8 cellular contexts compared by ENCODE assay signal in the genomic region with DNA sequence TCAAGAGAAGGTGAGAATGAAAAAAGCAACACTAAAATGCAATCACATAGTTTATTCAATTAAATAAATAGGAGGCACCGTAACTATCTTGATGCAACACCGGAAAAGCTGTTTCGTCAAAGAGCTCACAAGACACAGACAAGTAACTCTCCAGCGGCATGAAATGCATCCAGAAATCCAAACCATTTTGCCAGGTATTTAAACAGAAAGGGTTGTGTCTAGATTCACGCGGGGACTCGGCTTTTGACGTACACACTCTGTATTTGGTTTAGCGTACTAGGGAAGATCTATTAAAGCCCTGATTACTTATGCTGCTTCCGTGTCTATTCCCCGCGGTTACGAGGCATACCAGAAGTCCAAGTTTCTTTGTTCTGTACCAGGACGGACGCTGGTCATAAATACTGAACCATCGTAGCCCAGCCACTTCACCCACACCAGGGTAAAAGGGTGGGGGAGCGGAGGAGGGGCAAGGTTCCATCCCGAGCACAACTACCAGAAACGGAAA. TPM values are rescaled to one million over a fixed set of nuclear protein-coding genes. Genes with fewer than 3 reads are reported as not detected.
DNase-seq lines count a peak whose midpoint lies in the region; ATAC-seq and TF ChIP-seq lines count a peak whose summit lies in the region.

No MANE protein-coding gene starts in this region.

- ATAC-seq in HG03064 (IDR thresholded peaks at IDR 0.05; ENCODE audit: low read depth, unreplicated experiment) = peak; percentile 3
- no peak for ATAC-seq in activated CD4-positive, CD25-positive, alpha-beta regulatory T cell treated with anti-CD3 and anti-CD28 coated beads, Interleukin-2, amount 50 U/mL, for 24 hours

- H3K9me3 ChIP-seq in SJSA1 (replicated peaks) (no peaks in the 10 kb centered on the region), colonic mucosa (no peaks in the 10 kb centered on the region), thyroid gland (no peaks in the 10 kb centered on the region)

- H3K4me1 Mint-ChIP-seq in activated CD4-positive, alpha-beta T cell treated with anti-CD3 and anti-CD28 coated beads, Interleukin-2, amount 10 ng/mL, durations not matched to agents 24 days and 14 days = peaks cover 42% of the 10 kb centered on the region

- intact Hi-C loops in activated CD4-positive, alpha-beta T cell treated with anti-CD3 and anti-CD28 coated beads, Interleukin-2, amount 10 ng/mL, durations not matched to agents 24 days and 14 days (cut with micrococcal nuclease) = loop anchor here (1.0 kb wide), 1 partner anchor 31 kb away; the partner anchor contains the start of gene GTF2A2
- intact Hi-C loops in colonic mucosa (cut with DNase I) (no loop called here), lower leg skin (cut with DNase I; ENCODE audit: low total_unique reads) (no loop called here), thyroid gland (cut with DNase I) (no loop called here)

- TF ChIP-seq CTCF in colonic mucosa (IDR thresholded peaks at IDR 0.05) = no peak
- no peak for TF ChIP-seq CTCF in lower leg skin (IDR thresholded peaks at IDR 0.05)
- TF ChIP-seq CTCF in thyroid gland (IDR thresholded peaks at IDR 0.05) = no peak

- WGBS in lower leg skin, 2 donors = 0 to 1% methylated on average over 17 to 19 of the region's 19 CpGs
- 0 to 1% methylated on average over 19 of the region's 19 CpGs for WGBS in thyroid gland, 2 donors

- H3K4me1 ChIP-seq in SJSA1 (replicated peaks) (peaks cover 18% of the 10 kb centered on the region), colonic mucosa (peaks cover 8% of the 10 kb centered on the region), thyroid gland (peaks cover 5 to 27% of the 10 kb centered on the region in 2 donors)

- H3K36me3 Mint-ChIP-seq in activated CD4-positive, alpha-beta T cell treated with anti-CD3 and anti-CD28 coated beads, Interleukin-2, amount 10 ng/mL, durations not matched to agents 24 days and 14 days (ENCODE audit: low read depth) = peaks cover 22% of the 10 kb centered on the region

- H3K4me3 ChIP-seq in SJSA1 (peak overlapping the region; percentile 80), colonic mucosa (peak overlapping the region; percentile 78), lower leg skin (ENCODE audit: low read depth, poor library complexity, severe bottlenecking) (peak overlapping the region; percentile 93), thyroid gland (replicated peaks in 1 of 3) (peak overlapping the region; percentile 87 to 98 (median 91))

- H3K36me3 ChIP-seq in SJSA1 (peaks cover 35% of the 10 kb centered on the region), colonic mucosa (no peaks in the 10 kb centered on the region), thyroid gland (no peaks in the 10 kb centered on the region)

- peak overlapping the region; percentile 95 for H3K4me3 Mint-ChIP-seq in activated CD4-positive, alpha-beta T cell treated with anti-CD3 and anti-CD28 coated beads, Interleukin-2, amount 10 ng/mL, durations not matched to agents 24 days and 14 days

- no peak for DNase-seq in activated CD4-positive, alpha-beta T cell treated with anti-CD3 and anti-CD28 coated beads, Interleukin-2, amount 10 ng/mL, durations not matched to agents 24 days and 14 days
- no peak for DNase-seq in activated CD4-positive, alpha-beta T cell treated with anti-CD3 and anti-CD28 coated beads, Interleukin-2, amount 50 U/mL, for 48 hours
- peak in 1 of 2 experiments; percentile 78 for DNase-seq in SJSA1 (ENCODE audit: low read depth in 1 of 2, low spot score in 2 of 2)
- no peak for DNase-seq in colonic mucosa
- peak in 1 of 2 donors; percentile 62 for DNase-seq in lower leg skin (ENCODE audit: low spot score in 2 of 2)
- peak in 1 of 2 donors; percentile 51 for DNase-seq in thyroid gland

- no peaks in the 10 kb centered on the region for H3K9me3 Mint-ChIP-seq in activated CD4-positive, alpha-beta T cell treated with anti-CD3 and anti-CD28 coated beads, Interleukin-2, amount 10 ng/mL, durations not matched to agents 24 days and 14 days

- no peaks in the 10 kb centered on the region for H3K27me3 Mint-ChIP-seq in activated CD4-positive, alpha-beta T cell treated with anti-CD3 and anti-CD28 coated beads, Interleukin-2, amount 10 ng/mL, durations not matched to agents 24 days and 14 days

- H3K27me3 ChIP-seq in SJSA1 (replicated peaks) (no peaks in the 10 kb centered on the region), colonic mucosa (no peaks in the 10 kb centered on the region), thyroid gland (no peaks in the 10 kb centered on the region)

- TF ChIP-seq POLR2A in lower leg skin (IDR thresholded peaks at IDR 0.05) (no peak), thyroid gland (IDR thresholded peaks at IDR 0.05) (no peak)

- H3K9ac ChIP-seq in colonic mucosa (ENCODE audit: low read depth in 2 of 2, low read length in 2 of 2) = peak overlapping the region; percentile 98 to 99

- H3K27ac Mint-ChIP-seq in activated CD4-positive, alpha-beta T cell treated with anti-CD3 and anti-CD28 coated beads, Interleukin-2, amount 10 ng/mL, durations not matched to agents 24 days and 14 days = peak overlapping the region; percentile 98

- H3K27ac ChIP-seq in SJSA1 = peak overlapping the region; percentile 91
- H3K27ac ChIP-seq in colonic mucosa = peak overlapping the region; percentile 100
- peak overlapping the region; percentile 86 to 99 (median 96) for H3K27ac ChIP-seq in thyroid gland

RNA-seq across cellular contexts. Expression of gene BNIP2, which starts 0.7 kb away (rescaled TPM):
- total RNA-seq in activated CD4-positive, alpha-beta T cell treated with anti-CD3 and anti-CD28 coated beads, Interleukin-2, amount 10 ng/mL, durations not matched to agents 24 days and 14 days = 55.1 and 57.2 TPM in 2 replicates
- 162 and 273 TPM in 2 replicates for total RNA-seq in SJSA1 (2014; rRNA removed; shearing (Covaris generic))
- total RNA-seq in colonic mucosa = 10 to 100 TPM; 30.1 to 56.1 TPM
- total RNA-seq in lower leg skin = 100 to 1,000 TPM in 3 of 4 donors, 10 to 100 TPM in 1; 84.3 to 147 (median 123) TPM
- total RNA-seq in thyroid gland = 100 to 1,000 TPM in 3 of 4 donors, 10 to 100 TPM in 1; 84.9 to 161 (median 129) TPM

RNA-seq across cellular contexts. Expression of gene GTF2A2, which starts 31.1 kb away (rescaled TPM):
- total RNA-seq in activated CD4-positive, alpha-beta T cell treated with anti-CD3 and anti-CD28 coated beads, Interleukin-2, amount 10 ng/mL, durations not matched to agents 24 days and 14 days = 192 and 200 TPM in 2 replicates
- 111 and 142 TPM in 2 replicates for total RNA-seq in SJSA1 (2014; rRNA removed; shearing (Covaris generic))
- total RNA-seq in colonic mucosa (100 to 1,000 TPM; 117 to 143 TPM), lower leg skin (10 to 100 TPM; 13.4 to 32.7 (median 17.0) TPM), thyroid gland (10 to 100 TPM; 22.3 to 73.6 (median 37.9) TPM)
